Comparison of ENCODE assay signal across 8 cellular contexts in the genomic region with DNA sequence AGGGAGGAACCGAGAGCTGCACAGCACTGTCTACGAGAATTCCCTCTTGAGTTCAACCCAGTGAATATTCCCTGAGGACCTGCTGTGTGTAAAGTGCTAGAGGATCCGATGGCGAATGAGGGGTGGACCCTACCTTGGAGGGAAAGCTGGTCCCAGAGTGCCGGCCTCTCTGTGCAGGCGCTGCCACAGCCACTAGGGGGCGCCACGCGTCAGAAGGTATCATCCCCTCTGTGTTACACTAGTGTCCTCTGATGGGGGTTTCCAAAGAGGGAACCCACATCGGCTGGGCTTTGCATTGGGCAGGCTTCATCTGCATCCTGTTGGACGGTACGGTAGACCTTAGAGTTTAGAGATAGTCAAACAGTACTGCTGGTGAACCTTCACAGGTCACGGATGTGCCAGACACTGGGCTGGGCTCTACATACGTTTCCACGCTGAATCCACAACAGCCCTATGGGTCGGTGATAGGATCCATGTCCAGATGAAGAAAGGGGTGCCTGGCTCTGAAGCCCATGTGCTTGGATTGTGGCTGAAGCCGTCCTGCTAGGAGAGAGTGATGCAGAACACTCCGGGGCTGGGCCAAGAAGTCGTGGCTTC. TPM values are rescaled to one million over a fixed set of nuclear protein-coding genes. Genes with fewer than 3 reads are reported as not detected.
DNase-seq lines count a peak whose midpoint lies in the region; ATAC-seq, FAIRE-seq and TF ChIP-seq lines count a peak whose summit lies in the region.

No MANE protein-coding gene starts in this region.

- no peaks in the 10 kb centered on the region for H3K9me3 ChIP-seq in colonic mucosa

- no peaks in the 10 kb centered on the region for H3K9me3 Mint-ChIP-seq in stimulated activated effector memory CD8-positive, alpha-beta T cell treated with anti-CD3 and anti-CD28 coated beads, Interleukin-12 subunit alpha, Interleukin-12 subunit beta, amount 100 ng/mL, for 72 hours

- H3K27me3 ChIP-seq in colonic mucosa, result no peaks in the 10 kb centered on the region

- peak; percentile 91 for TF ChIP-seq CTCF in colonic mucosa (IDR thresholded peaks at IDR 0.05)

- peak; percentile 33 for FAIRE-seq in HTR-8/SVneo (lab: Jason Lieb, UNC)

- H3K4me3 Mint-ChIP-seq in stimulated activated effector memory CD8-positive, alpha-beta T cell treated with anti-CD3 and anti-CD28 coated beads, Interleukin-12 subunit alpha, Interleukin-12 subunit beta, amount 100 ng/mL, for 72 hours, result no peak overlapping the region

- peaks cover 27% of the 10 kb centered on the region for H3K4me1 Mint-ChIP-seq in stimulated activated effector memory CD8-positive, alpha-beta T cell treated with anti-CD3 and anti-CD28 coated beads, Interleukin-12 subunit alpha, Interleukin-12 subunit beta, amount 100 ng/mL, for 72 hours

- intact Hi-C loops in colonic mucosa (cut with DNase I), result loop anchor here (5.0 to 10.0 kb wide), 2 partner anchors 33 to 124 kb away; partner anchors contain the start of gene INPP4A

- no peak overlapping the region for H3K9ac ChIP-seq in colonic mucosa (ENCODE audit: low read depth in 2 of 2, low read length in 2 of 2)

- H3K4me3 ChIP-seq in colonic mucosa, result no peak overlapping the region

- no peaks in the 10 kb centered on the region for H3K36me3 ChIP-seq in colonic mucosa

- TF ChIP-seq POLR2A in GM18505 (IDR thresholded peaks at IDR 0.05; ENCODE audit: borderline replicate concordance, extremely low read depth, insufficient read depth, insufficient read length), result no peak

- DNase-seq in GM03348 (ENCODE audit: low spot score) (peak; percentile 61), HTR-8/SVneo (ENCODE audit: insufficient read length, low spot score) (peak; percentile 69), colonic mucosa (peak; percentile 70), mucosa of gallbladder (ENCODE audit: low spot score) (peak; percentile 36), LoVo (ENCODE audit: low spot score) (no peak)
- peak; percentile 69 to 72 for DNase-seq in activated CD4-positive, alpha-beta T cell treated with anti-CD3 and anti-CD28 coated beads for 4 hours
- DNase-seq in stimulated activated effector memory CD8-positive, alpha-beta T cell treated with anti-CD3 and anti-CD28 coated beads, Interleukin-12 subunit alpha, Interleukin-12 subunit beta, amount 100 ng/mL, for 72 hours (ENCODE audit: low spot score in 2 of 2), result peak; percentile 73 to 85

- no peak overlapping the region for H3K27ac ChIP-seq in colonic mucosa

- peak; percentile 75 for ATAC-seq in stimulated activated effector memory CD8-positive, alpha-beta T cell treated with anti-CD3 and anti-CD28 coated beads, Interleukin-12 subunit alpha, Interleukin-12 subunit beta, amount 100 ng/mL, for 72 hours
- ATAC-seq in GM18505 (IDR thresholded peaks at IDR 0.05; ENCODE audit: unreplicated experiment), result no peak

- H3K4me1 ChIP-seq in colonic mucosa, result no peaks in the 10 kb centered on the region

- peaks cover 89% of the 10 kb centered on the region for H3K36me3 Mint-ChIP-seq in stimulated activated effector memory CD8-positive, alpha-beta T cell treated with anti-CD3 and anti-CD28 coated beads, Interleukin-12 subunit alpha, Interleukin-12 subunit beta, amount 100 ng/mL, for 72 hours

- H3K27ac Mint-ChIP-seq in stimulated activated effector memory CD8-positive, alpha-beta T cell treated with anti-CD3 and anti-CD28 coated beads, Interleukin-12 subunit alpha, Interleukin-12 subunit beta, amount 100 ng/mL, for 72 hours, result peak overlapping the region; percentile 88

RNA-seq across cellular contexts. Expression of gene COA5, which starts 39.0 kb away (rescaled TPM):
- total RNA-seq in colonic mucosa (10 to 100 TPM; 23.5 to 27.1 TPM), mucosa of gallbladder (37.2 TPM)

RNA-seq across cellular contexts. Expression of gene UNC50, which starts 39.1 kb away (rescaled TPM):
- total RNA-seq in colonic mucosa (10 to 100 TPM; 29.9 to 30.8 TPM), mucosa of gallbladder (44.8 TPM)
